ENCODE assay signal across 33 cellular contexts in the genomic region with DNA sequence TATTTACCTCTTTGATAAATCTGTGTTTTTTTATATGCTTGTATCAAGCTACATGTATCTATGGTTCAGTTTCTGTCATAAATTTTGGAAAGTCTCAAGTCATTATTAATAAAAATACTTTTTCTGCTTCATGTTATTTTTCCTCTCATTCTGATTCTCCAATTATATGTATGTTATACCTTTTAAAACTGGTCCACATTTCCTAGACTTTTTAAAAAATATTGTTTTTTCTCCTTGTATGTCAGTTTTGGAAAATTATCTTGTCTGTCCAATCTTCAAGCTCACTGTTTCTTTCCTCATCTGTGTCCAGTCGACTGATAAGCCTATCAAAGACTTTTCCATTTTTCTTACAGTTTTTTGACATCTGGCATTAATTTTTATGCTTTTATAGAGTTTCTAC.
"Had no signal": no experiment of that assay in that cellular context is flagged by ENCODE, and none has a peak within 500 bp of the region (broad histone marks: within the 10 kb centered on the region; RNA-seq: fewer than 3 reads in every experiment).

No MANE protein-coding gene starts in this region.

- H3K4me3 Mint-ChIP-seq: activated CD4-positive, alpha-beta memory T cell treated with anti-CD3 and anti-CD28 coated beads for 36 hours; activated CD4-positive, alpha-beta T cell treated with anti-CD3 and anti-CD28 coated beads for 36 hours; activated CD4-positive, alpha-beta T cell treated with anti-CD3 and anti-CD28 coated beads, Interleukin-2, amount 10 ng/mL, durations not matched to agents 24 days and 14 days; activated CD8-positive, alpha-beta memory T cell treated with anti-CD3 and anti-CD28 coated beads, Interleukin-2, amount 10 ng/mL, durations not matched to agents 7 days and 5 days; activated CD8-positive, alpha-beta T cell treated with anti-CD3 and anti-CD28 coated beads, Interleukin-2, amount 10 ng/mL, durations not matched to agents 7 days and 5 days; activated naive CD4-positive, alpha-beta T cell treated with anti-CD3 and anti-CD28 coated beads for 36 hours; activated naive CD8-positive, alpha-beta T cell treated with anti-CD3 and anti-CD28 coated beads, Interleukin-2, amount 10 ng/mL, durations not matched to agents 7 days and 5 days; activated T-helper 1 cell treated with anti-CD3 and anti-CD28 coated beads, Interleukin-12 subunit alpha, Interleukin-12 subunit beta, Interleukin-2, Interleukin-4 antibody, amounts not matched to agents 30 ng/mL and 10 ng/mL and 1 ng/mL, durations not matched to agents 14 hours and 24 hours and 36 hours; central memory CD8-positive, alpha-beta T cell; dendritic cell treated with granulocyte-macrophage colony-stimulating factor and Interleukin-4, amounts not matched to agents 40 ng/mL and 50 ng/mL, for 4 days; endodermal cell; T-helper 17 cell; T-helper 2 cell treated with Interferon-gamma antibody and Interleukin-4, amounts not matched to agents 5 μg/mL and 100 μg/mL, for 36 hours had no signal

- H3K36me3 Mint-ChIP-seq: activated CD4-positive, alpha-beta memory T cell treated with anti-CD3 and anti-CD28 coated beads for 36 hours; activated CD8-positive, alpha-beta memory T cell treated with anti-CD3 and anti-CD28 coated beads, Interleukin-2, amount 10 ng/mL, durations not matched to agents 7 days and 5 days; activated naive CD4-positive, alpha-beta T cell treated with anti-CD3 and anti-CD28 coated beads, Interleukin-2, amount 50 U/mL, for 72 hours; activated naive CD8-positive, alpha-beta T cell treated with anti-CD3 and anti-CD28 coated beads, Interleukin-2, amount 10 ng/mL, durations not matched to agents 7 days and 5 days had no signal

- H3K4me1 Mint-ChIP-seq: activated CD4-positive, alpha-beta T cell treated with anti-CD3 and anti-CD28 coated beads for 36 hours; activated CD4-positive, alpha-beta T cell treated with anti-CD3 and anti-CD28 coated beads, Interleukin-2, amount 10 ng/mL, durations not matched to agents 24 days and 14 days; activated CD8-positive, alpha-beta memory T cell treated with anti-CD3 and anti-CD28 coated beads, Interleukin-2, amount 10 ng/mL, durations not matched to agents 7 days and 5 days; activated naive CD8-positive, alpha-beta T cell treated with anti-CD3 and anti-CD28 coated beads, Interleukin-2, amount 10 ng/mL, durations not matched to agents 7 days and 5 days; central memory CD8-positive, alpha-beta T cell; T-helper 17 cell had no signal

- H3K27ac Mint-ChIP-seq: activated CD4-positive, alpha-beta memory T cell treated with anti-CD3 and anti-CD28 coated beads for 36 hours; activated CD4-positive, alpha-beta T cell treated with anti-CD3 and anti-CD28 coated beads for 36 hours; activated CD4-positive, alpha-beta T cell treated with anti-CD3 and anti-CD28 coated beads, Interleukin-2, amount 10 ng/mL, durations not matched to agents 24 days and 14 days; activated CD8-positive, alpha-beta memory T cell treated with anti-CD3 and anti-CD28 coated beads, Interleukin-2, amount 10 ng/mL, durations not matched to agents 7 days and 5 days; activated CD8-positive, alpha-beta T cell treated with anti-CD3 and anti-CD28 coated beads, Interleukin-2, amount 10 ng/mL, durations not matched to agents 7 days and 5 days; activated naive CD4-positive, alpha-beta T cell treated with anti-CD3 and anti-CD28 coated beads for 36 hours; activated naive CD4-positive, alpha-beta T cell treated with anti-CD3 and anti-CD28 coated beads, Interleukin-2, amount 50 U/mL, for 72 hours; activated naive CD8-positive, alpha-beta T cell treated with anti-CD3 and anti-CD28 coated beads, Interleukin-2, amount 10 ng/mL, durations not matched to agents 7 days and 5 days; activated T-helper 1 cell treated with anti-CD3 and anti-CD28 coated beads, Interleukin-12 subunit alpha, Interleukin-12 subunit beta, Interleukin-2, Interleukin-4 antibody, amounts not matched to agents 30 ng/mL and 10 ng/mL and 1 ng/mL, durations not matched to agents 14 hours and 24 hours and 36 hours; activated T-helper 2 cell treated with anti-CD3 and anti-CD28 coated beads, Interferon-gamma antibody, Interleukin-2, Interleukin-4, amounts not matched to agents 10 μg/mL and 5 μg/mL and 100 μg/mL, durations not matched to agents 14 hours and 24 hours and 36 hours; dendritic cell treated with granulocyte-macrophage colony-stimulating factor and Interleukin-4, amounts not matched to agents 40 ng/mL and 50 ng/mL, for 4 days; endodermal cell; T-helper 17 cell; T-helper 2 cell treated with Interferon-gamma antibody and Interleukin-4, amounts not matched to agents 5 μg/mL and 100 μg/mL, for 36 hours had no signal

- DNase-seq: activated CD4-positive, alpha-beta memory T cell treated with anti-CD3 and anti-CD28 coated beads for 36 hours; activated CD4-positive, alpha-beta T cell treated with anti-CD3 and anti-CD28 coated beads for 36 hours; activated CD4-positive, alpha-beta T cell treated with anti-CD3 and anti-CD28 coated beads, Interleukin-2, amount 10 ng/mL, durations not matched to agents 24 days and 14 days; activated CD4-positive, CD25-positive, alpha-beta regulatory T cell; activated CD4-positive, CD25-positive, alpha-beta regulatory T cell treated with anti-CD3 and anti-CD28 coated beads, Interleukin-2, amount 50 U/mL, for 72 hours; activated CD8-positive, alpha-beta memory T cell treated with anti-CD3 and anti-CD28 coated beads, Interleukin-2, amount 10 ng/mL, durations not matched to agents 7 days and 5 days; activated CD8-positive, alpha-beta memory T cell treated with anti-CD3 and anti-CD28 coated beads, Interleukin-2, amount 50 U/mL, for 4 hours; activated CD8-positive, alpha-beta T cell treated with anti-CD3 and anti-CD28 coated beads, Interleukin-2, amount 10 ng/mL, durations not matched to agents 7 days and 5 days; activated effector memory CD4-positive, alpha-beta T cell treated with anti-CD3 and anti-CD28 coated beads, Interleukin-2, amount 50 U/mL, for 16 hours; activated naive CD4-positive, alpha-beta T cell treated with anti-CD3 and anti-CD28 coated beads for 36 hours; activated naive CD8-positive, alpha-beta T cell treated with anti-CD3 and anti-CD28 coated beads, Interleukin-2, amount 10 ng/mL, durations not matched to agents 7 days and 5 days; activated T-cell treated with anti-CD3 and anti-CD28 coated beads, Interleukin-2, amount 50 U/mL, for 1 hour; activated T-cell treated with anti-CD3 and anti-CD28 coated beads, Interleukin-2, amount 50 U/mL, for 48 hours; brain microvascular endothelial cell; dorsolateral prefrontal cortex; effector memory CD4-positive, alpha-beta T cell; endodermal cell; erythroblast; heart right ventricle; T-helper 1 cell; T-helper 17 cell; T1000 had no signal

- ATAC-seq: activated CD4-positive, alpha-beta T cell treated with anti-CD3 and anti-CD28 coated beads for 36 hours; activated CD8-positive, alpha-beta memory T cell treated with anti-CD3 and anti-CD28 coated beads, Interleukin-2, amount 10 ng/mL, durations not matched to agents 7 days and 5 days; activated CD8-positive, alpha-beta T cell treated with anti-CD3 and anti-CD28 coated beads, Interleukin-2, amount 10 ng/mL, durations not matched to agents 7 days and 5 days; activated naive CD4-positive, alpha-beta T cell treated with anti-CD3 and anti-CD28 coated beads, Interleukin-2, amount 50 U/mL, for 72 hours; foreskin keratinocyte; gastroesophageal sphincter; heart right ventricle; T-helper 17 cell had no signal

- H3K27me3 Mint-ChIP-seq: activated CD4-positive, alpha-beta memory T cell treated with anti-CD3 and anti-CD28 coated beads for 36 hours; activated CD4-positive, alpha-beta T cell treated with anti-CD3 and anti-CD28 coated beads for 36 hours; activated CD4-positive, alpha-beta T cell treated with anti-CD3 and anti-CD28 coated beads, Interleukin-2, amount 10 ng/mL, durations not matched to agents 24 days and 14 days; activated CD8-positive, alpha-beta memory T cell treated with anti-CD3 and anti-CD28 coated beads, Interleukin-2, amount 10 ng/mL, durations not matched to agents 7 days and 5 days; activated naive CD8-positive, alpha-beta T cell treated with anti-CD3 and anti-CD28 coated beads, Interleukin-2, amount 10 ng/mL, durations not matched to agents 7 days and 5 days; central memory CD8-positive, alpha-beta T cell; dendritic cell treated with granulocyte-macrophage colony-stimulating factor and Interleukin-4, amounts not matched to agents 40 ng/mL and 50 ng/mL, for 4 days; T-helper 17 cell had no signal

- H3K27ac ChIP-seq: ascending aorta, brain microvascular endothelial cell, coronary artery, dorsolateral prefrontal cortex, esophagus muscularis mucosa, foreskin keratinocyte, gastroesophageal sphincter, heart right ventricle had no signal
